Comparison of ENCODE assay signal across 31 cellular contexts in the genomic region with DNA sequence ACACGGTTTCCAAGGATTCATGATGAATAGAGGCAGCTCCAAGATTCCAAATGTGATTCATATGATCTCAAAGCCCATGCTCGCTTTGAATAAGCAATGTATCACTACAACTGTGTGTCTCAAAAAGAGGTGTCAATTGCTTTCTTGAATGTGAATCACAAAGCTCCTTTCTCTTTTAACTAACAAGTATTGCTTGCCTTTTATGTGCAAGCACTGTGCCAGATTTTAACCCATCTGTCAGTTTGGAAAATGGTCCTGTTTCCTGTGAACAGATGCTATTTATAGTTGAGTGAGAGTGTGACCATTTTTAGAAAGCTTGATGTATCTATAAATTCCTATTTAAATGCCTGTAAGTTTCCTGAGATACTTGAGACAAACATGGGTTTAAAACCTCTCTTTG. TPM values are rescaled to one million over a fixed set of nuclear protein-coding genes. Genes with fewer than 3 reads are reported as not detected.
"Had no signal": no experiment of that assay in that cellular context is flagged by ENCODE, and none has a peak within 500 bp of the region (broad histone marks: within the 10 kb centered on the region; RNA-seq: fewer than 3 reads in every experiment).

No MANE protein-coding gene starts in this region.

- H3K4me1 ChIP-seq: left lung, sigmoid colon, stomach, transverse colon had no signal

- H3K9me3 ChIP-seq: left lung, sigmoid colon, stomach, transverse colon had no signal

- H3K36me3 ChIP-seq: left lung, sigmoid colon, stomach, transverse colon had no signal

- H3K4me1 Mint-ChIP-seq: activated CD8-positive, alpha-beta memory T cell treated with anti-CD3 and anti-CD28 coated beads, Interleukin-2, amount 10 ng/mL, durations not matched to agents 7 days and 5 days; activated naive CD8-positive, alpha-beta T cell treated with anti-CD3 and anti-CD28 coated beads, Interleukin-2, amount 50 U/mL, for 24 hours; mesothelial cell of epicardium had no signal

- H3K36me3 Mint-ChIP-seq: activated CD8-positive, alpha-beta memory T cell treated with anti-CD3 and anti-CD28 coated beads, Interleukin-2, amount 10 ng/mL, durations not matched to agents 7 days and 5 days; immature natural killer cell; mesothelial cell of epicardium; natural killer cell; stimulated activated memory B cell treated with anti-CD40 and anti-IgM and Interleukin-4, amounts not matched to agents 10 μg/mL and 1 μg/mL and 100 μg/mL, for 72 hours had no signal

- H3K4me3 ChIP-seq: left lung, sigmoid colon, smooth muscle cell, stomach, transverse colon had no signal

- H3K4me2 ChIP-seq: smooth muscle cell had no signal

- DNase-seq: activated CD4-positive, alpha-beta T cell treated with anti-CD3 and anti-CD28 coated beads, Interleukin-2, amount 10 ng/mL, durations not matched to agents 7 days and 5 days; activated CD8-positive, alpha-beta memory T cell treated with anti-CD3 and anti-CD28 coated beads, Interleukin-2, amount 10 ng/mL, durations not matched to agents 7 days and 5 days; activated CD8-positive, alpha-beta T cell treated with anti-CD3 and anti-CD28 coated beads for 36 hours; activated effector memory CD4-positive, alpha-beta T cell treated with anti-CD3 and anti-CD28 coated beads, Interleukin-2, amount 50 U/mL, for 16 hours; activated naive CD4-positive, alpha-beta T cell treated with anti-CD3 and anti-CD28 coated beads, Interleukin-2, amount 50 U/mL, for 16 hours; activated naive CD8-positive, alpha-beta T cell treated with anti-CD3 and anti-CD28 coated beads, Interleukin-2, amount 50 U/mL, for 24 hours; activated T-cell treated with anti-CD3 and anti-CD28 coated beads for 4 hours; dermis blood vessel endothelial cell; effector CD8-positive, alpha-beta T cell; erythroblast; foreskin fibroblast; immature natural killer cell; kidney glomerular epithelial cell; left lung; mammary epithelial cell; natural killer cell; retina; sigmoid colon; stimulated activated CD4-positive, alpha-beta T cell treated with anti-CD3 and anti-CD28 coated beads, Interleukin-15, amount 100 ng/mL, for 24 hours; stomach; transverse colon had no signal

- H3K27me3 ChIP-seq: left lung, sigmoid colon, stomach, transverse colon had no signal

- ATAC-seq: activated CD4-positive, CD25-positive, alpha-beta regulatory T cell treated with anti-CD3 and anti-CD28 coated beads, Interleukin-2, amount 50 U/mL, for 24 hours; activated CD8-positive, alpha-beta memory T cell treated with anti-CD3 and anti-CD28 coated beads, Interleukin-2, amount 10 ng/mL, durations not matched to agents 7 days and 5 days; activated CD8-positive, alpha-beta T cell treated with anti-CD3 and anti-CD28 coated beads for 36 hours; activated naive CD8-positive, alpha-beta T cell treated with anti-CD3 and anti-CD28 coated beads, Interleukin-2, amount 50 U/mL, for 24 hours; left lung; natural killer cell; stimulated activated memory B cell treated with anti-CD40 and anti-IgM and Interleukin-4, amounts not matched to agents 10 μg/mL and 1 μg/mL and 100 μg/mL, for 72 hours had no signal

- H3K9me3 Mint-ChIP-seq: activated CD4-positive, alpha-beta T cell treated with anti-CD3 and anti-CD28 coated beads, Interleukin-2, amount 10 ng/mL, durations not matched to agents 7 days and 5 days; activated CD8-positive, alpha-beta T cell treated with anti-CD3 and anti-CD28 coated beads for 36 hours; activated naive CD8-positive, alpha-beta T cell treated with anti-CD3 and anti-CD28 coated beads, Interleukin-2, amount 50 U/mL, for 24 hours; mesothelial cell of epicardium; natural killer cell had no signal

- H3K27ac Mint-ChIP-seq: activated CD4-positive, alpha-beta T cell treated with anti-CD3 and anti-CD28 coated beads, Interleukin-2, amount 10 ng/mL, durations not matched to agents 7 days and 5 days; activated CD8-positive, alpha-beta memory T cell treated with anti-CD3 and anti-CD28 coated beads, Interleukin-2, amount 10 ng/mL, durations not matched to agents 7 days and 5 days; activated CD8-positive, alpha-beta T cell treated with anti-CD3 and anti-CD28 coated beads for 36 hours; activated naive CD8-positive, alpha-beta T cell treated with anti-CD3 and anti-CD28 coated beads, Interleukin-2, amount 50 U/mL, for 24 hours; immature natural killer cell; mesothelial cell of epicardium; natural killer cell; progenitor cell of endocrine pancreas; stimulated activated memory B cell treated with anti-CD40 and anti-IgM and Interleukin-4, amounts not matched to agents 10 μg/mL and 1 μg/mL and 100 μg/mL, for 72 hours had no signal

- H3K27me3 Mint-ChIP-seq: activated CD8-positive, alpha-beta memory T cell treated with anti-CD3 and anti-CD28 coated beads, Interleukin-2, amount 10 ng/mL, durations not matched to agents 7 days and 5 days; progenitor cell of endocrine pancreas had no signal

- H3K4me3 Mint-ChIP-seq: activated CD4-positive, alpha-beta T cell treated with anti-CD3 and anti-CD28 coated beads, Interleukin-2, amount 10 ng/mL, durations not matched to agents 7 days and 5 days; activated CD8-positive, alpha-beta memory T cell treated with anti-CD3 and anti-CD28 coated beads, Interleukin-2, amount 10 ng/mL, durations not matched to agents 7 days and 5 days; activated CD8-positive, alpha-beta T cell treated with anti-CD3 and anti-CD28 coated beads for 36 hours; activated naive CD8-positive, alpha-beta T cell treated with anti-CD3 and anti-CD28 coated beads, Interleukin-2, amount 50 U/mL, for 24 hours; immature natural killer cell; mesothelial cell of epicardium; natural killer cell; stimulated activated memory B cell treated with anti-CD40 and anti-IgM and Interleukin-4, amounts not matched to agents 10 μg/mL and 1 μg/mL and 100 μg/mL, for 72 hours had no signal

RNA-seq across cellular contexts. Expression of a gene that starts 6.5 kb away (rescaled TPM):
- total RNA-seq: activated CD4-positive, alpha-beta T cell treated with anti-CD3 and anti-CD28 coated beads, Interleukin-2, amount 10 ng/mL, durations not matched to agents 7 days and 5 days; activated CD8-positive, alpha-beta memory T cell treated with anti-CD3 and anti-CD28 coated beads, Interleukin-2, amount 10 ng/mL, durations not matched to agents 7 days and 5 days; activated CD8-positive, alpha-beta T cell treated with anti-CD3 and anti-CD28 coated beads for 36 hours; cardiac septum; dermis blood vessel endothelial cell; fibroblast of lung; glomerular endothelial cell; left lung; mesothelial cell of epicardium; osteoblast; progenitor cell of endocrine pancreas; sigmoid colon; smooth muscle cell; stomach; transverse colon had no signal
- polyA plus RNA-seq: fibroblast of lung, immature natural killer cell, mammary epithelial cell, sigmoid colon, smooth muscle cell, stomach had no signal

RNA-seq across cellular contexts. Expression of a gene that starts 19.1 kb away (rescaled TPM):
- total RNA-seq: activated CD4-positive, alpha-beta T cell treated with anti-CD3 and anti-CD28 coated beads, Interleukin-2, amount 10 ng/mL, durations not matched to agents 7 days and 5 days; activated CD8-positive, alpha-beta memory T cell treated with anti-CD3 and anti-CD28 coated beads, Interleukin-2, amount 10 ng/mL, durations not matched to agents 7 days and 5 days; activated CD8-positive, alpha-beta T cell treated with anti-CD3 and anti-CD28 coated beads for 36 hours; cardiac septum; dermis blood vessel endothelial cell; fibroblast of lung; glomerular endothelial cell; left lung; mammary epithelial cell; mesothelial cell of epicardium; natural killer cell; osteoblast; progenitor cell of endocrine pancreas; sigmoid colon; smooth muscle cell; stomach; temporal lobe; transverse colon had no signal
- polyA plus RNA-seq: fibroblast of lung, immature natural killer cell, mammary epithelial cell, sigmoid colon, smooth muscle cell, stomach had no signal
